1 cellular context compared by ENCODE assay signal in the genomic region with DNA sequence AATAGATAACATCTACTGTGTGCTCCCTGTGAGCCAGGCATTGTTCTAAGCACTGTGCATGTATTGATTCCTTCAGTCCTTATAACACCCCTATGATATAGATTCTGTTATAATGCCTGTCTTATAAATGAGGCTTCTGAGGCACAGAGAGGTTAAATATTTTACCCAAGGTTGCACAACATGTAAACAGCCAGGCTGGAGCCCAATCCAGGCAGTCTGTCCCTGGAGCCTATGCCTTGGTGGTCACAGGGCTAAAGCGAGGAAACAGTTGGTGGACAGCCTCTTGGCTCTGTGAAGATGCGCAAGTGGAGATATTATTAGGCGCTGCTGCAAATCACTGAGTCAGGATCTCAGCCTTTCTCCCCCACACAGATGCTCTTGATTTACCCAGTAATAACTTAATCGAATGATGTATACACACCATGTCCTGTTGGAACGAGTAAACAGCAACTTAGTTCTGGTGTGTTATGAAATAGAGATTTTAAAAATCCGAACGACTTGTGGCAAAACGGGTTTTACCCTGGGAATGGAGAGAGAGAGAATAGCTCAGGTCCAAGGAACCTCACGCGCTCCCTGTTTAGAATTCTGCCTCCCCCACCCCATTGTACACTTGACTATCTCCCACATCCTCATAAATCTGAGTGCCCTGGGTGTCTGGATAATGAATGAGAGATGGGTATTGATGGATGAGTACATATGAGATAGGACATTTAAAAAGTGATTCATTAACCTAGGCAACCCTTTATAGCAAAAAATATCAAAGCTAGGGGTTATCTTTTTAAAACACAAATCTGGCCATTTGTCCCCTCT.
TF ChIP-seq lines count a peak whose summit lies in the region.

No MANE protein-coding gene starts in this region.

TF ChIP-seq in GM23338, 12 proteins besides CTCF, POLR2A, EP300 and RAD21:
- TF ChIP-seq, protein P1, sequence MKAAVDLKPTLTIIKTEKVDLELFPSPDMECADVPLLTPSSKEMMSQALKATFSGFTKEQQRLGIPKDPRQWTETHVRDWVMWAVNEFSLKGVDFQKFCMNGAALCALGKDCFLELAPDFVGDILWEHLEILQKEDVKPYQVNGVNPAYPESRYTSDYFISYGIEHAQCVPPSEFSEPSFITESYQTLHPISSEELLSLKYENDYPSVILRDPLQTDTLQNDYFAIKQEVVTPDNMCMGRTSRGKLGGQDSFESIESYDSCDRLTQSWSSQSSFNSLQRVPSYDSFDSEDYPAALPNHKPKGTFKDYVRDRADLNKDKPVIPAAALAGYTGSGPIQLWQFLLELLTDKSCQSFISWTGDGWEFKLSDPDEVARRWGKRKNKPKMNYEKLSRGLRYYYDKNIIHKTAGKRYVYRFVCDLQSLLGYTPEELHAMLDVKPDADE (IDR thresholded peaks at IDR 0.05): no peak
- TF ChIP-seq REST (IDR thresholded peaks at IDR 0.05; ENCODE audit: unreplicated experiment) (no peak), CREB1 (CRISPR knock-in tag; IDR thresholded peaks at IDR 0.05; ENCODE audit: low read depth) (no peak), ZNF114 (CRISPR knock-in tag; IDR thresholded peaks at IDR 0.05) (no peak), NANOG (IDR thresholded peaks at IDR 0.05; ENCODE audit: borderline replicate concordance) (no peak), EZH2 (IDR thresholded peaks at IDR 0.05; ENCODE audit: low read depth, unreplicated experiment) (no peak), ZNF331 (CRISPR knock-in tag; IDR thresholded peaks at IDR 0.05; ENCODE audit: low read depth) (no peak), POLR2AphosphoS5 (IDR thresholded peaks at IDR 0.05; ENCODE audit: low read depth) (no peak), STAT1 (IDR thresholded peaks at IDR 0.05; ENCODE audit: unreplicated experiment) (no peak), EZH2phosphoT487 (IDR thresholded peaks at IDR 0.05; ENCODE audit: unreplicated experiment) (no peak), JUNB (IDR thresholded peaks at IDR 0.05; ENCODE audit: unreplicated experiment) (no peak)
- TF ChIP-seq, protein P2, sequence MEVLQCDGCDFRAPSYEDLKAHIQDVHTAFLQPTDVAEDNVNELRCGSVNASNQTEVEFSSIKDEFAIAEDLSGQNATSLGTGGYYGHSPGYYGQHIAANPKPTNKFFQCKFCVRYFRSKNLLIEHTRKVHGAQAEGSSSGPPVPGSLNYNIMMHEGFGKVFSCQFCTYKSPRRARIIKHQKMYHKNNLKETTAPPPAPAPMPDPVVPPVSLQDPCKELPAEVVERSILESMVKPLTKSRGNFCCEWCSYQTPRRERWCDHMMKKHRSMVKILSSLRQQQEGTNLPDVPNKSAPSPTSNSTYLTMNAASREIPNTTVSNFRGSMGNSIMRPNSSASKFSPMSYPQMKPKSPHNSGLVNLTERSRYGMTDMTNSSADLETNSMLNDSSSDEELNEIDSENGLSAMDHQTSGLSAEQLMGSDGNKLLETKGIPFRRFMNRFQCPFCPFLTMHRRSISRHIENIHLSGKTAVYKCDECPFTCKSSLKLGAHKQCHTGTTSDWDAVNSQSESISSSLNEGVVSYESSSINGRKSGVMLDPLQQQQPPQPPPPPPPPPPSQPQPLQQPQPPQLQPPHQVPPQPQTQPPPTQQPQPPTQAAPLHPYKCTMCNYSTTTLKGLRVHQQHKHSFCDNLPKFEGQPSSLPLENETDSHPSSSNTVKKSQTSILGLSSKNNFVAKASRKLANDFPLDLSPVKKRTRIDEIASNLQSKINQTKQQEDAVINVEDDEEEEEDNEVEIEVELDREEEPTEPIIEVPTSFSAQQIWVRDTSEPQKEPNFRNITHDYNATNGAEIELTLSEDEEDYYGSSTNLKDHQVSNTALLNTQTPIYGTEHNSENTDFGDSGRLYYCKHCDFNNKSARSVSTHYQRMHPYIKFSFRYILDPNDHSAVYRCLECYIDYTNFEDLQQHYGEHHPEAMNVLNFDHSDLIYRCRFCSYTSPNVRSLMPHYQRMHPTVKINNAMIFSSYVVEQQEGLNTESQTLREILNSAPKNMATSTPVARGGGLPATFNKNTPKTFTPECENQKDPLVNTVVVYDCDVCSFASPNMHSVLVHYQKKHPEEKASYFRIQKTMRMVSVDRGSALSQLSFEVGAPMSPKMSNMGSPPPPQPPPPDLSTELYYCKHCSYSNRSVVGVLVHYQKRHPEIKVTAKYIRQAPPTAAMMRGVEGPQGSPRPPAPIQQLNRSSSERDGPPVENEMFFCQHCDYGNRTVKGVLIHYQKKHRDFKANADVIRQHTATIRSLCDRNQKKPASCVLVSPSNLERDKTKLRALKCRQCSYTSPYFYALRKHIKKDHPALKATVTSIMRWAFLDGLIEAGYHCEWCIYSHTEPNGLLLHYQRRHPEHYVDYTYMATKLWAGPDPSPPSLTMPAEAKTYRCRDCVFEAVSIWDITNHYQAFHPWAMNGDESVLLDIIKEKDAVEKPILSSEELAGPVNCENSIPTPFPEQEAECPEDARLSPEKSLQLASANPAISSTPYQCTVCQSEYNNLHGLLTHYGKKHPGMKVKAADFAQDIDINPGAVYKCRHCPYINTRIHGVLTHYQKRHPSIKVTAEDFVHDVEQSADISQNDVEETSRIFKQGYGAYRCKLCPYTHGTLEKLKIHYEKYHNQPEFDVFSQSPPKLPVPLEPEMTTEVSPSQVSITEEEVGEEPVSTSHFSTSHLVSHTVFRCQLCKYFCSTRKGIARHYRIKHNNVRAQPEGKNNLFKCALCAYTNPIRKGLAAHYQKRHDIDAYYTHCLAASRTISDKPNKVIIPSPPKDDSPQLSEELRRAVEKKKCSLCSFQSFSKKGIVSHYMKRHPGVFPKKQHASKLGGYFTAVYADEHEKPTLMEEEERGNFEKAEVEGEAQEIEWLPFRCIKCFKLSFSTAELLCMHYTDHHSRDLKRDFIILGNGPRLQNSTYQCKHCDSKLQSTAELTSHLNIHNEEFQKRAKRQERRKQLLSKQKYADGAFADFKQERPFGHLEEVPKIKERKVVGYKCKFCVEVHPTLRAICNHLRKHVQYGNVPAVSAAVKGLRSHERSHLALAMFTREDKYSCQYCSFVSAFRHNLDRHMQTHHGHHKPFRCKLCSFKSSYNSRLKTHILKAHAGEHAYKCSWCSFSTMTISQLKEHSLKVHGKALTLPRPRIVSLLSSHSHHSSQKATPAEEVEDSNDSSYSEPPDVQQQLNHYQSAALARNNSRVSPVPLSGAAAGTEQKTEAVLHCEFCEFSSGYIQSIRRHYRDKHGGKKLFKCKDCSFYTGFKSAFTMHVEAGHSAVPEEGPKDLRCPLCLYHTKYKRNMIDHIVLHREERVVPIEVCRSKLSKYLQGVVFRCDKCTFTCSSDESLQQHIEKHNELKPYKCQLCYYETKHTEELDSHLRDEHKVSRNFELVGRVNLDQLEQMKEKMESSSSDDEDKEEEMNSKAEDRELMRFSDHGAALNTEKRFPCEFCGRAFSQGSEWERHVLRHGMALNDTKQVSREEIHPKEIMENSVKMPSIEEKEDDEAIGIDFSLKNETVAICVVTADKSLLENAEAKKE (CRISPR knock-in tag; IDR thresholded peaks at IDR 0.05): no peak
